Comparison of ENCODE assay signal across 13 cellular contexts in the genomic region with DNA sequence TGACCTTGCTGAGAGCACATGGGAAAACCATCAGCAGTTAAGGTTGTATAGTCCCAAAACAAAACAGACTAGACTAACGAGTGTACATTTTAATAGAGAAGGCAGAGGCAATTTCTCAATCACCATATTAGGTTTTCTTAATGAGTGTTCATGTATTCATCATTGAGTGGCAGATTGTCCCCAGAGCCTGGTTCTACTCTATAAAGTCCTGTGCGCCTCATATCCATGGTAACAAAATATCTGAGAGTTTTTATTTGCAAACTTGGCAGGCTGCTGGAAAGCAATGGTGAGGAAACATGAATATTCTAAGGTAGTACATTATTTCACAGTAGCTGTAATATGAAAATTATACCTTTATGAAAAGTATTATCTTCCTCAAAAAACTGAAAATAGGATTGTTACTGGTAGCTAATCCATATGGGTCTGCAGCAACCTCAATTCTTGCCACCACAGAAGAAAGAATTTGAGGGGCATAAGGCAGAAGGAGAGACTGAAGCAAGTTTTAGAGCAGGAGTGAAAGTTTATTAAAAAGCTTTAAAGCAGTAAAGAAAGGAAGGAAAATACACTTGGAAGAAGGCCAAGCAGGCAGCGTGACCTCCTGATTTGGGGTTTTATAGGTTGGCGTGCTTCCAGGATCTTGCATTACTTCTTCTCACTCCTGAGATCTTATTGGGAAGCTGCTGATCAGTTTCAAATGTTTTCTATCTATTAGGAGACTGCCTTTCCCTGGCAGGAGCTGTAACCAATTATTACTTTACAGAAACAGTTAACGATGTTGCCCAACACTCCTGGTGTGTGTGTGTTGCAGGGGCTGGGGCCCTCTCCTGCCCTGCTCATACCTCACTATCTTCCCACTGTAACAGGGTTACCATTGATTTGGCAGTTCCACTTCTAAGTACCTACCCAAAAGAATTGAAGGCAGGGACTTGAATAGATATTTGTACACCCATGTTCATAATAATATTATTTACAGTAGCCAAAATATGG.
DNase-seq lines count a peak whose midpoint lies in the region; ATAC-seq, FAIRE-seq and TF ChIP-seq lines count a peak whose summit lies in the region.
"Had no signal": no experiment of that assay in that cellular context is flagged by ENCODE, and none has a peak within 500 bp of the region (broad histone marks: within the 10 kb centered on the region; RNA-seq: fewer than 3 reads in every experiment).

No MANE protein-coding gene starts in this region.

- no peak overlapping the region for H4K91ac ChIP-seq in mesenchymal stem cell (ENCODE audit: low read length)

- no peak for TF ChIP-seq RAD21 in K562 (CRISPR knock-in tag; conservative IDR thresholded peaks at IDR 0.05 in 1 of 2, IDR thresholded peaks at IDR 0.05 in 1 of 2)

- no peak overlapping the region for H3K18ac ChIP-seq in mesenchymal stem cell (ENCODE audit: low read depth in 1 of 2, low read length in 2 of 2)

- FAIRE-seq in K562 (lab: Jason Lieb, UNC), result no peak

- no peaks in the 10 kb centered on the region for H3K36me3 ChIP-seq in K562 (ENCODE audit: control insufficient read depth, insufficient read depth, low read length)
- no peaks in the 10 kb centered on the region for H3K36me3 ChIP-seq in mesenchymal stem cell (ENCODE audit: control insufficient read depth in 1 of 2, insufficient read depth in 2 of 2, low read depth in 1 of 2, low read length in 2 of 2)
- H3K36me3 ChIP-seq in MM.1S (replicated peaks; ENCODE audit: insufficient read depth, low read length), result no peaks in the 10 kb centered on the region
- H3K36me3 ChIP-seq: esophagus squamous epithelium, right lobe of liver had no signal

- WGBS in K562 (ENCODE audit: insufficient coverage, low coverage, missing lambda C conversion rate), result 54% methylated on average over 5 of the region's 5 CpGs
- WGBS in mesenchymal stem cell, result 78% methylated on average over 3 of the region's 5 CpGs

- H3K79me2 ChIP-seq in K562 (ENCODE audit: control insufficient read depth, insufficient read depth, low read length), result no peaks in the 10 kb centered on the region
- no peaks in the 10 kb centered on the region for H3K79me2 ChIP-seq in MM.1S (ENCODE audit: low read length)

- no peak overlapping the region for H3K14ac ChIP-seq in mesenchymal stem cell (ENCODE audit: low read length in 2 of 2)

- peak; percentile 46 for DNase-seq in EH (ENCODE audit: low read depth)
- peak; percentile 16 for DNase-seq in NCI-H1436 (lab: John Stamatoyannopoulos, UW)
- no peak for DNase-seq in K562 (ENCODE audit: extremely low read depth in 1 of 4, low spot score in 3 of 4)
- DNase-seq in mesenchymal stem cell, result no peak
- DNase-seq in NCI-H187 (lab: John Stamatoyannopoulos, UW), result no peak
- DNase-seq in MM.1S, result no peak
- DNase-seq: esophagus squamous epithelium, H7, NCI-H2227 treated with DMSO at 0.1 percent for 48 hours, right lobe of liver, SW 1271 had no signal

- no peak overlapping the region for H3K9ac ChIP-seq in K562 (ENCODE audit: insufficient read depth in 1 of 2, low read depth in 2 of 2, low read length in 2 of 2)
- peak overlapping the region; percentile 71 for H3K9ac ChIP-seq in mesenchymal stem cell (ENCODE audit: low read length)
- H3K9ac ChIP-seq in MM.1S (ENCODE audit: low read length), result no peak overlapping the region

- H4K20me1 ChIP-seq in K562 (replicated peaks; ENCODE audit: control insufficient read depth, insufficient read depth, low read length) (no peaks in the 10 kb centered on the region), MM.1S (ENCODE audit: insufficient read depth, low read length) (no peaks in the 10 kb centered on the region)

- intact Hi-C loops in K562 (cut with micrococcal nuclease), result no loop called here

- no peak overlapping the region for H2BK120ac ChIP-seq in mesenchymal stem cell (ENCODE audit: low read depth, low read length)

- no peaks in the 10 kb centered on the region for H3K9me1 ChIP-seq in K562 (ENCODE audit: control insufficient read depth, insufficient read depth, low read length)

- H3K9me2 ChIP-seq in MM.1S (replicated peaks; ENCODE audit: insufficient read depth, low read length), result no peaks in the 10 kb centered on the region

- no peak overlapping the region for H3K4ac ChIP-seq in mesenchymal stem cell (ENCODE audit: low read depth in 1 of 2, low read length in 2 of 2)

- H3K4me1 ChIP-seq in K562 (replicated peaks in 1 of 2; ENCODE audit: control insufficient read depth in 2 of 2, insufficient read depth in 2 of 2, low read length in 2 of 2) (no peaks in the 10 kb centered on the region), mesenchymal stem cell (ENCODE audit: control insufficient read depth, insufficient read depth, low read depth, low read length) (no peaks in the 10 kb centered on the region), MM.1S (ENCODE audit: low read length) (peaks cover 5% of the 10 kb centered on the region; the same call in 1 of the 2 replicates)
- H3K4me1 ChIP-seq: right lobe of liver had no signal

- H3K27ac ChIP-seq in K562 (ENCODE audit: extremely low read depth, low read depth, low read length) (no peak overlapping the region), mesenchymal stem cell (ENCODE audit: low read length, poor library complexity, severe bottlenecking) (no peak overlapping the region), MM.1S (ENCODE audit: low read length) (no peak overlapping the region)
- H3K27ac ChIP-seq: esophagus squamous epithelium, right lobe of liver had no signal

- TF ChIP-seq POLR2A in K562 (conservative IDR thresholded peaks at IDR 0.05), result no peak

- peak overlapping the region; percentile 17; the same call in 1 of the 2 replicates for H2AFZ ChIP-seq in K562 (ENCODE audit: low read depth, low read length)
- H2AFZ ChIP-seq in mesenchymal stem cell (ENCODE audit: low read depth, low read length), result no peak overlapping the region
- no peak overlapping the region for H2AFZ ChIP-seq in MM.1S (ENCODE audit: low read length)

- TF ChIP-seq CTCF in K562 (IDR thresholded peaks at IDR 0.05 in 2 of 3, conservative IDR thresholded peaks at IDR 0.05 in 1 of 3; ENCODE audit: insufficient read depth in 2 of 3, low read depth in 1 of 3, low read length in 3 of 3) (no peak), MM.1S (IDR thresholded peaks at IDR 0.05; ENCODE audit: low read length) (no peak)

- H3K4me2 ChIP-seq in K562 (ENCODE audit: insufficient read depth, low read length) (no peak overlapping the region), mesenchymal stem cell (ENCODE audit: low read length, poor library complexity, severe bottlenecking) (no peak overlapping the region), MM.1S (ENCODE audit: low read depth, low read length) (no peak overlapping the region)

- H3K4me3 ChIP-seq in K562 (no peak overlapping the region), mesenchymal stem cell (ENCODE audit: insufficient read depth in 1 of 2, low read depth in 1 of 2, low read length in 2 of 2) (no peak overlapping the region), MM.1S (ENCODE audit: low read length) (no peak overlapping the region)
- H3K4me3 ChIP-seq: esophagus squamous epithelium, right lobe of liver had no signal

- no peaks in the 10 kb centered on the region for H3F3A ChIP-seq in MM.1S (ENCODE audit: insufficient read depth, low read length)

- H3K79me1 ChIP-seq in mesenchymal stem cell (replicated peaks; ENCODE audit: low read length, poor library complexity, severe bottlenecking), result no peaks in the 10 kb centered on the region

- TF ChIP-seq EP300 in K562 (IDR thresholded peaks at IDR 0.05; ENCODE audit: low read length), result no peak

- H3K9me3 ChIP-seq in K562 (replicated peaks; ENCODE audit: control insufficient read depth, insufficient read depth, low read depth, low read length), result no peaks in the 10 kb centered on the region
- peaks cover 10% of the 10 kb centered on the region for H3K9me3 ChIP-seq in mesenchymal stem cell (ENCODE audit: control insufficient read depth, low read length)
- no peaks in the 10 kb centered on the region; the same call in 1 of the 2 replicates for H3K9me3 ChIP-seq in MM.1S (replicated peaks; ENCODE audit: insufficient read depth, low read length)
- H3K9me3 ChIP-seq: esophagus squamous epithelium, right lobe of liver had no signal

- BruUV-seq in K562 (replicated peaks; lab: Mats Ljungman, UMichigan), result no TSS peak

- CTCF ChIA-PET in K562 (lab: Yijun Ruan, JAX; ENCODE audit: low intra/inter-chr PET ratio), result no interaction called here

- POLR2A ChIA-PET in K562 (lab: Yijun Ruan, JAX), result interaction anchor here (1.2 kb wide), 1 partner anchor 9 kb away, joined by 3 read pairs; no protein-coding TSS in a partner anchor

- no peak overlapping the region for H2AK5ac ChIP-seq in mesenchymal stem cell (ENCODE audit: low read length, severe bottlenecking)

- H4K8ac ChIP-seq in mesenchymal stem cell (ENCODE audit: low read length), result no peak overlapping the region

- H3K23ac ChIP-seq in mesenchymal stem cell (ENCODE audit: low read length in 2 of 2), result no peak overlapping the region

- H2BK15ac ChIP-seq in mesenchymal stem cell (ENCODE audit: low read depth, poor library complexity, severe bottlenecking), result no peak overlapping the region

- H2BK5ac ChIP-seq in mesenchymal stem cell (ENCODE audit: low read depth, low read length, poor library complexity, severe bottlenecking), result no peak overlapping the region

- in situ Hi-C loops in K562 (cut with MboI), result no loop called here

- no peak overlapping the region for H2BK12ac ChIP-seq in mesenchymal stem cell (ENCODE audit: low read length in 2 of 2)

- no peaks in the 10 kb centered on the region for H3K27me3 ChIP-seq in K562 (ENCODE audit: control insufficient read depth in 2 of 2, insufficient read depth in 2 of 2, low read length in 2 of 2)
- H3K27me3 ChIP-seq in mesenchymal stem cell (ENCODE audit: control insufficient read depth in 1 of 2, insufficient read depth in 1 of 2, low read length in 2 of 2), result no peaks in the 10 kb centered on the region
- H3K27me3 ChIP-seq in MM.1S (replicated peaks; ENCODE audit: insufficient read depth, low read length), result no peaks in the 10 kb centered on the region
- H3K27me3 ChIP-seq: esophagus squamous epithelium, right lobe of liver had no signal

- ATAC-seq in K562, result peak; percentile 62; the same call in 2 of the 3 replicates
- no peak for ATAC-seq in HG03045 (IDR thresholded peaks at IDR 0.05; ENCODE audit: unreplicated experiment)
- ATAC-seq in HG03457 (IDR thresholded peaks at IDR 0.05; ENCODE audit: unreplicated experiment), result no peak

TF ChIP-seq in K562, 482 proteins besides CTCF, POLR2A, EP300 and RAD21 (continues in another document):
- 0 out of 2 replicates have a peak, but pooled peaks have one; percentile 14 for TF ChIP-seq ADNP (tag; IDR thresholded peaks at IDR 0.05)

Comparison
In these comparisons a context has a peak if more than half of its experiments do, and no peak if none do; other contexts are left out.
1. DNase-seq: peak in EH (single experiment) and NCI-H1436 (single experiment); none in K562 (0 of 4), mesenchymal stem cell (single experiment), NCI-H187 (0 of 2) and MM.1S (single experiment).